In the genomic region with DNA sequence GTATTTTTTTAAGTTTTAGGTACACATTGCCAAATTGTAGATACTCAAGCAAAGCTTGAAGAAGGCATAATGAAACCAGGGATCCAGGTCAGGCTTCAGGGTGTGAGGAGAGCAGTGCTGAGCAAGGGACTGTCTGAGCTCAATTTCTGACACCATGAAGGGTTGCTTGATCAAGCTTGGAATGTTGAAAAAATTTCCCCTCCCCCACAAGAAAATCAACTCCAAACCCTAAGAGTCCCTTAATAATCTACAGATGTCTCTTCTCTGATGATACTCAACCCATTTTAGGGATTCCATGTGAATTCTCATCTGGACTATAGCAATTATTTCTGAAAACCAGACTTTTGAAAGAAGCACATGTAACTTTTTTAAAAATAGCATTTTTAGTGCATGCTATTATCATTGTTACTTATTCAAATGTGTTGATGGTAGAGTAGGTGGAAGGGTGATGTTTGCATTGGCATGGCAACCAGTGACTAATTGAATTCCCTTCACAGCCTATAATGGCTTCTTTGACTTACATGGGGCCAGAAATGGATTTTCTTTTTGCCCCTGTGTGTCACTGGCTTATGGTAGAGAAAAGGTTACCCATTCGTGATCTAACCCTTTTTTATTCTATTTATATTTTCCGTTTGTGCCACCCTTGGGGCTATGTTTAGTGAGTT, we compare ENCODE assay signal across 29 cellular contexts.
DNase-seq lines count a peak whose midpoint lies in the region; ATAC-seq, FAIRE-seq and TF ChIP-seq lines count a peak whose summit lies in the region.
"Had no signal": no experiment of that assay in that cellular context is flagged by ENCODE, and none has a peak within 500 bp of the region (broad histone marks: within the 10 kb centered on the region; RNA-seq: fewer than 3 reads in every experiment).

No MANE protein-coding gene starts in this region.

- no peak overlapping the region for H2BK5ac ChIP-seq in trophoblast cell (ENCODE audit: low read depth, low read length, poor library complexity)

- H3K79me2 ChIP-seq in trophoblast cell (ENCODE audit: control insufficient read depth, insufficient read depth, low read length, poor library complexity), result no peaks in the 10 kb centered on the region
- H3K79me2 ChIP-seq: hepatocyte had no signal

- no peak overlapping the region for H4K12ac ChIP-seq in trophoblast cell (ENCODE audit: low read depth, low read length)

- no peak overlapping the region for H3K23ac ChIP-seq in trophoblast cell (ENCODE audit: low read length)

- H3K4me2 ChIP-seq in trophoblast cell (ENCODE audit: low read length), result no peak overlapping the region
- H3K4me2 ChIP-seq: hepatocyte had no signal

- no peaks in the 10 kb centered on the region for H3K79me1 ChIP-seq in trophoblast cell (ENCODE audit: low read length)

- no peak overlapping the region for H2AFZ ChIP-seq in trophoblast cell (ENCODE audit: insufficient read depth, low read length, poor library complexity)
- H2AFZ ChIP-seq: hepatocyte had no signal

- no peak overlapping the region for H2AK5ac ChIP-seq in trophoblast cell (ENCODE audit: low read length)

- H3K27ac ChIP-seq in trophoblast cell (ENCODE audit: low read depth, low read length), result no peak overlapping the region
- H3K27ac ChIP-seq: hepatocyte, lower lobe of right lung, right lobe of liver, vagina had no signal

- no peaks in the 10 kb centered on the region for H3K36me3 ChIP-seq in trophoblast cell (ENCODE audit: control insufficient read depth in 1 of 2, insufficient read depth in 2 of 2, low read length in 2 of 2)
- H3K36me3 ChIP-seq: lower lobe of right lung, right lobe of liver, vagina had no signal

- H3K4me3 ChIP-seq in fibroblast of the aortic adventitia (ENCODE audit: low read depth, low read length) (no peak overlapping the region), trophoblast cell (ENCODE audit: low read depth, low read length) (no peak overlapping the region)
- H3K4me3 ChIP-seq: hepatocyte, lower lobe of right lung, right lobe of liver, vagina had no signal

- no peak overlapping the region for H2BK120ac ChIP-seq in trophoblast cell (ENCODE audit: insufficient read depth, low read length, poor library complexity)

- peaks cover 4% of the 10 kb centered on the region for H3K9me3 ChIP-seq in trophoblast cell (ENCODE audit: insufficient read depth, low read depth, low read length)
- H3K9me3 ChIP-seq: lower lobe of right lung, right lobe of liver, vagina had no signal

- H3K18ac ChIP-seq in trophoblast cell (ENCODE audit: low read length), result no peak overlapping the region

- H3K27me3 Mint-ChIP-seq in WTC11 (ENCODE audit: low read depth), result no peaks in the 10 kb centered on the region

- WGBS in trophoblast cell (ENCODE audit: extremely low coverage, insufficient coverage, insufficient read length), result no CpG with 5 or more reads among the region's 2 CpGs

- no peaks in the 10 kb centered on the region for H3K36me3 Mint-ChIP-seq in WTC11
- H3K36me3 Mint-ChIP-seq: stimulated activated effector memory CD8-positive, alpha-beta T cell treated with anti-CD3 and anti-CD28 coated beads, Interleukin-12 subunit alpha, Interleukin-12 subunit beta, amount 100 ng/mL, for 72 hours had no signal

- no peak for FAIRE-seq in RCC 7860 (lab: Jason Lieb, UNC)

- H3K9ac ChIP-seq in trophoblast cell (ENCODE audit: low read length), result no peak overlapping the region

- H3K27me3 ChIP-seq in trophoblast cell (ENCODE audit: insufficient read depth, low read length), result no peaks in the 10 kb centered on the region
- H3K27me3 ChIP-seq: hepatocyte, right lobe of liver, vagina had no signal

- no peak overlapping the region for H3K4me3 Mint-ChIP-seq in WTC11
- H3K4me3 Mint-ChIP-seq: CD4-positive, CD25-positive, alpha-beta regulatory T cell; stimulated activated effector memory CD8-positive, alpha-beta T cell treated with anti-CD3 and anti-CD28 coated beads, Interleukin-12 subunit alpha, Interleukin-12 subunit beta, amount 100 ng/mL, for 72 hours had no signal

- H4K91ac ChIP-seq in trophoblast cell (ENCODE audit: low read depth, low read length), result no peak overlapping the region

- H3K4ac ChIP-seq in trophoblast cell (ENCODE audit: low read depth, low read length), result no peak overlapping the region

- ATAC-seq in WTC11, result peak; percentile 20; the same call in 1 of the 2 replicates
- ATAC-seq: activated CD4-positive, CD25-positive, alpha-beta regulatory T cell treated with anti-CD3 and anti-CD28 coated beads, Interleukin-2, amount 50 U/mL, for 24 hours; HCT116; lower lobe of right lung; right lobe of liver; SK-N-SH treated with all-trans-retinoic acid at 6 μM for 48 hours; stimulated activated effector memory CD8-positive, alpha-beta T cell treated with anti-CD3 and anti-CD28 coated beads, Interleukin-12 subunit alpha, Interleukin-12 subunit beta, amount 100 ng/mL, for 72 hours had no signal

- POLR2A ChIA-PET in WTC11 (lab: Charles Lee), result no interaction called here

- peak; percentile 52 for DNase-seq in AG08395 (ENCODE audit: low spot score)
- DNase-seq in GM03348 (ENCODE audit: low spot score), result peak; percentile 20
- DNase-seq in WTC11 (ENCODE audit: low spot score), result no peak
- peak; percentile 27 for DNase-seq in fibroblast of the aortic adventitia (ENCODE audit: low read depth)
- DNase-seq in NCI-H345 (lab: John Stamatoyannopoulos, UW), result no peak
- DNase-seq in RCC 7860 (ENCODE audit: low spot score), result no peak
- DNase-seq in trophoblast cell, result no peak
- no peak for DNase-seq in NCI-H510A treated with DMSO at 0.1 percent for 48 hours (lab: John Stamatoyannopoulos, UW)
- DNase-seq: activated naive CD4-positive, alpha-beta T cell treated with anti-CD3 and anti-CD28 coated beads, Interleukin-2, amount 50 U/mL, for 16 hours; activated T-cell treated with anti-CD3 and anti-CD28 coated beads, Interleukin-2, amount 50 U/mL, for 48 hours; aorta; CD4-positive, CD25-positive, alpha-beta regulatory T cell; DMS79; islet precursor cell; Karpas-422; lower lobe of right lung; NCI-H187; NCI-H446 treated with DMSO at 0.1 percent for 48 hours; NK-92 treated with Interleukin-12 subunit alpha and Interleukin-12 subunit beta, amount 100 ng/mL, for 24 hours; occipital lobe; right lobe of liver; stimulated activated CD4-positive, alpha-beta T cell treated with anti-CD3 and anti-CD28 coated beads, Interleukin-15, amount 100 ng/mL, for 24 hours; T-helper 9 cell had no signal

- TF ChIP-seq CTCF in WTC11 (IDR thresholded peaks at IDR 0.05), result no peak
- no peak for TF ChIP-seq CTCF in fibroblast of the aortic adventitia (IDR thresholded peaks at IDR 0.05; ENCODE audit: insufficient read depth, low read length)

- H3K27ac Mint-ChIP-seq in WTC11, result no peak overlapping the region
- H3K27ac Mint-ChIP-seq: stimulated activated effector memory CD8-positive, alpha-beta T cell treated with anti-CD3 and anti-CD28 coated beads, Interleukin-12 subunit alpha, Interleukin-12 subunit beta, amount 100 ng/mL, for 72 hours had no signal

- CTCF ChIA-PET in WTC11 (lab: Charles Lee), result no interaction called here

- no peak overlapping the region for H3K14ac ChIP-seq in trophoblast cell (ENCODE audit: low read length)

- H3K4me1 ChIP-seq in trophoblast cell (ENCODE audit: control insufficient read depth in 1 of 2, insufficient read depth in 2 of 2, low read length in 2 of 2), result peaks cover 3% of the 10 kb centered on the region in 2 experiments
- H3K4me1 ChIP-seq: lower lobe of right lung, right lobe of liver, vagina had no signal

- peaks cover 18% of the 10 kb centered on the region for H3K4me1 Mint-ChIP-seq in WTC11

- H3K9me3 Mint-ChIP-seq in WTC11, result peaks cover 4% of the 10 kb centered on the region; the same call in 1 of the 2 replicates
- H3K9me3 Mint-ChIP-seq: stimulated activated effector memory CD8-positive, alpha-beta T cell treated with anti-CD3 and anti-CD28 coated beads, Interleukin-12 subunit alpha, Interleukin-12 subunit beta, amount 100 ng/mL, for 72 hours had no signal

- H2BK12ac ChIP-seq in trophoblast cell (ENCODE audit: low read length), result no peak overlapping the region

- H4K8ac ChIP-seq in trophoblast cell (ENCODE audit: low read depth, low read length), result no peak overlapping the region

TF ChIP-seq in WTC11, 78 proteins besides CTCF, POLR2A, EP300 and RAD21 (continues in another document):
- TF ChIP-seq, protein P1, sequence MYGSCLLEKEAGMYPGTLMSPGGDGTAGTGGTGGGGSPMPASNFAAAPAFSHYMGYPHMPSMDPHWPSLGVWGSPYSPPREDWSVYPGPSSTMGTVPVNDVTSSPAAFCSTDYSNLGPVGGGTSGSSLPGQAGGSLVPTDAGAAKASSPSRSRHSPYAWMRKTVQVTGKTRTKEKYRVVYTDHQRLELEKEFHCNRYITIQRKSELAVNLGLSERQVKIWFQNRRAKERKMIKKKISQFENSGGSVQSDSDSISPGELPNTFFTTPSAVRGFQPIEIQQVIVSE (CRISPR knock-in tag; IDR thresholded peaks at IDR 0.05; ENCODE audit: borderline replicate concordance), result no peak
- TF ChIP-seq ZNF219 (CRISPR knock-in tag; IDR thresholded peaks at IDR 0.05; ENCODE audit: borderline replicate concordance) (no peak), NFYB (CRISPR knock-in tag; conservative IDR thresholded peaks at IDR 0.05; ENCODE audit: low read depth) (no peak)
- TF ChIP-seq, protein P2, sequence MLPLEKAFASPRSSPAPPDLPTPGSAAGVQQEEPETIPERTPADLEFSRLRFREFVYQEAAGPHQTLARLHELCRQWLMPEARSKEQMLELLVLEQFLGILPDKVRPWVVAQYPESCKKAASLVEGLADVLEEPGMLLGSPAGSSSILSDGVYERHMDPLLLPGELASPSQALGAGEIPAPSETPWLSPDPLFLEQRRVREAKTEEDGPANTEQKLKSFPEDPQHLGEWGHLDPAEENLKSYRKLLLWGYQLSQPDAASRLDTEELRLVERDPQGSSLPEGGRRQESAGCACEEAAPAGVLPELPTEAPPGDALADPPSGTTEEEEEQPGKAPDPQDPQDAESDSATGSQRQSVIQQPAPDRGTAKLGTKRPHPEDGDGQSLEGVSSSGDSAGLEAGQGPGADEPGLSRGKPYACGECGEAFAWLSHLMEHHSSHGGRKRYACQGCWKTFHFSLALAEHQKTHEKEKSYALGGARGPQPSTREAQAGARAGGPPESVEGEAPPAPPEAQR (CRISPR knock-in tag; IDR thresholded peaks at IDR 0.05), result no peak

Comparison
In these comparisons a context has a peak if more than half of its experiments do, and no peak if none do; other contexts are left out.
1. DNase-seq: peak in AG08395 (single experiment), GM03348 (single experiment) and fibroblast of the aortic adventitia (single experiment); none in WTC11 (single experiment), NCI-H345 (single experiment), RCC 7860 (single experiment), trophoblast cell (0 of 2) and NCI-H510A treated with DMSO at 0.1 percent for 48 hours (single experiment).